In genomic region chr3:124559650-124560405, GRCh38 we compare ENCODE assay signal across 8 cellular contexts.
DNase-seq lines count a peak whose midpoint lies in the region; ATAC-seq and TF ChIP-seq lines count a peak whose summit lies in the region.

No MANE protein-coding gene starts in this region.

- ATAC-seq in HG03571 (IDR thresholded peaks at IDR 0.05; ENCODE audit: unreplicated experiment) (peak; percentile 55), HG03457 (IDR thresholded peaks at IDR 0.05; ENCODE audit: unreplicated experiment) (no peak)

- no peak overlapping the region for H3K4me3 Mint-ChIP-seq in Calu3 (ENCODE audit: low read depth, unreplicated experiment)
- no peak overlapping the region for H3K4me3 Mint-ChIP-seq in activated CD4-positive, alpha-beta memory T cell treated with anti-CD3 and anti-CD28 coated beads, Interleukin-2, amount 10 ng/mL, durations not matched to agents 7 days and 5 days

- no peaks in the 10 kb centered on the region for H3K4me1 ChIP-seq in effector memory CD4-positive, alpha-beta T cell (ENCODE audit: control insufficient read depth, insufficient read depth, low read length, poor library complexity, severe bottlenecking)
- peaks cover 10% of the 10 kb centered on the region for H3K4me1 ChIP-seq in mesendoderm (ENCODE audit: control insufficient read depth, low read depth, low read length)

- no peak overlapping the region for H4K5ac ChIP-seq in mesendoderm (ENCODE audit: low read length)

- H2BK15ac ChIP-seq in mesendoderm (replicated peaks; ENCODE audit: low read depth) = no peak overlapping the region

- no peak overlapping the region for H4K8ac ChIP-seq in mesendoderm (ENCODE audit: low read depth, low read length)

- H3K4ac ChIP-seq in mesendoderm (ENCODE audit: low read depth, low read length) = peak overlapping the region; percentile 56

- TF ChIP-seq CTCF in Calu3 (IDR thresholded peaks at IDR 0.05; ENCODE audit: unreplicated experiment) = peak; percentile 69

- no peak overlapping the region for H3K27ac Mint-ChIP-seq in Calu3 (ENCODE audit: unreplicated experiment)
- no peak overlapping the region for H3K27ac Mint-ChIP-seq in activated CD4-positive, alpha-beta memory T cell treated with anti-CD3 and anti-CD28 coated beads, Interleukin-2, amount 10 ng/mL, durations not matched to agents 7 days and 5 days

- no peak overlapping the region for H3K18ac ChIP-seq in mesendoderm (ENCODE audit: low read length)

- H3K4me3 ChIP-seq in effector memory CD4-positive, alpha-beta T cell (ENCODE audit: insufficient read depth, low read depth, low read length, poor library complexity, severe bottlenecking) = no peak overlapping the region
- H3K4me3 ChIP-seq in mesendoderm (ENCODE audit: low read length) = no peak overlapping the region

- no TSS peak for BruUV-seq in Calu3 (replicated peaks; lab: Mats Ljungman, UMichigan)

- H3K9me3 ChIP-seq in effector memory CD4-positive, alpha-beta T cell (ENCODE audit: control insufficient read depth, low read length) = no peaks in the 10 kb centered on the region

- POLR2A ChIA-PET in activated CD4-positive, alpha-beta memory T cell treated with anti-CD3 and anti-CD28 coated beads, Interleukin-2, amount 10 ng/mL, durations not matched to agents 7 days and 5 days (lab: Charles Lee) = no interaction called here

- intact Hi-C loops in Calu3 (cut with micrococcal nuclease; ENCODE audit: unreplicated experiment) = loop anchor here (1.0 to 10.0 kb wide), 2 partner anchors 67 to 545 kb away; no protein-coding TSS in a partner anchor

- no peaks in the 10 kb centered on the region for H3K79me2 ChIP-seq in mesendoderm (ENCODE audit: control insufficient read depth, insufficient read depth, low read length)

- H3K27me3 ChIP-seq in effector memory CD4-positive, alpha-beta T cell (replicated peaks; ENCODE audit: control insufficient read depth, insufficient read depth, low read length, poor library complexity, severe bottlenecking) = no peaks in the 10 kb centered on the region
- no peaks in the 10 kb centered on the region for H3K27me3 ChIP-seq in mesendoderm (ENCODE audit: insufficient read depth, low read length, poor library complexity)

- peak; percentile 74 for DNase-seq in Calu3
- DNase-seq in NCI-H748 treated with DMSO at 0.1 percent for 48 hours (lab: John Stamatoyannopoulos, UW) = peak; percentile 14
- peak; percentile 60 for DNase-seq in activated CD4-positive, alpha-beta memory T cell treated with anti-CD3 and anti-CD28 coated beads, Interleukin-2, amount 10 ng/mL, durations not matched to agents 7 days and 5 days
- DNase-seq in effector memory CD4-positive, alpha-beta T cell = peak in 2 of 3 donors; percentile 11 to 30
- peak; percentile 89 for DNase-seq in mesendoderm
- peak; percentile 8 for DNase-seq in stimulated activated CD8-positive, alpha-beta memory T cell treated with anti-CD3 and anti-CD28 coated beads, Interleukin-15, amount 100 ng/mL, for 24 hours (ENCODE audit: low read depth)

- peak overlapping the region; percentile 54 for H3K56ac ChIP-seq in mesendoderm (ENCODE audit: low read length)

- H3K4me1 Mint-ChIP-seq in Calu3 (ENCODE audit: low read depth, unreplicated experiment) = peaks cover 23% of the 10 kb centered on the region
- no peaks in the 10 kb centered on the region for H3K4me1 Mint-ChIP-seq in activated CD4-positive, alpha-beta memory T cell treated with anti-CD3 and anti-CD28 coated beads, Interleukin-2, amount 10 ng/mL, durations not matched to agents 7 days and 5 days

- no peak overlapping the region for H3K9ac ChIP-seq in mesendoderm (ENCODE audit: low read length)

- H3K23ac ChIP-seq in mesendoderm (ENCODE audit: low read length) = no peak overlapping the region

- no peak overlapping the region for H3K4me2 ChIP-seq in mesendoderm (ENCODE audit: low read length)

- whole genome bisulfite sequencing in mesendoderm (ENCODE audit: extremely low coverage, insufficient coverage, low lambda C conversion rate) = no CpG with 5 or more reads among the region's 8 CpGs

- no peak overlapping the region for H3K27ac ChIP-seq in effector memory CD4-positive, alpha-beta T cell (ENCODE audit: insufficient read depth, low read length, poor library complexity, severe bottlenecking)
- peak overlapping the region; percentile 36 for H3K27ac ChIP-seq in mesendoderm (ENCODE audit: low read depth, low read length)

- peaks cover 73% of the 10 kb centered on the region for H3K27me3 Mint-ChIP-seq in Calu3 (ENCODE audit: unreplicated experiment)
- peaks cover 50% of the 10 kb centered on the region for H3K27me3 Mint-ChIP-seq in activated CD4-positive, alpha-beta memory T cell treated with anti-CD3 and anti-CD28 coated beads, Interleukin-2, amount 10 ng/mL, durations not matched to agents 7 days and 5 days

- H3K36me3 ChIP-seq in effector memory CD4-positive, alpha-beta T cell (ENCODE audit: control insufficient read depth, insufficient read depth, low read length) = no peaks in the 10 kb centered on the region
- no peaks in the 10 kb centered on the region for H3K36me3 ChIP-seq in mesendoderm (ENCODE audit: control insufficient read depth, insufficient read depth, low read length)

- CTCF ChIA-PET in Calu3 (lab: Charles Lee) = interaction anchor here (0.6 to 1.7 kb wide), 4 partner anchors 10 to 208 kb away, joined by 3 to 7 read pairs (median 6); no protein-coding TSS in a partner anchor
- CTCF ChIA-PET in activated CD4-positive, alpha-beta memory T cell treated with anti-CD3 and anti-CD28 coated beads, Interleukin-2, amount 10 ng/mL, durations not matched to agents 7 days and 5 days (lab: Charles Lee) = interaction anchor here (0.6 to 7.4 kb wide), 15 partner anchors 9 to 208 kb away, joined by 3 to 96 read pairs (median 4); no protein-coding TSS in a partner anchor

- H2AK5ac ChIP-seq in mesendoderm (ENCODE audit: low read length) = no peak overlapping the region

- no peak overlapping the region for H2BK5ac ChIP-seq in mesendoderm (ENCODE audit: low read length)

- no peaks in the 10 kb centered on the region for H3K79me1 ChIP-seq in mesendoderm (ENCODE audit: low read length)

- no peaks in the 10 kb centered on the region for H3K9me3 Mint-ChIP-seq in Calu3 (ENCODE audit: low read depth, unreplicated experiment)
- H3K9me3 Mint-ChIP-seq in activated CD4-positive, alpha-beta memory T cell treated with anti-CD3 and anti-CD28 coated beads, Interleukin-2, amount 10 ng/mL, durations not matched to agents 7 days and 5 days = no peaks in the 10 kb centered on the region

- peaks cover 4% of the 10 kb centered on the region for H3K36me3 Mint-ChIP-seq in Calu3 (ENCODE audit: insufficient read depth, unreplicated experiment)
- H3K36me3 Mint-ChIP-seq in activated CD4-positive, alpha-beta memory T cell treated with anti-CD3 and anti-CD28 coated beads, Interleukin-2, amount 10 ng/mL, durations not matched to agents 7 days and 5 days (ENCODE audit: low read depth) = no peaks in the 10 kb centered on the region

- H2BK120ac ChIP-seq in mesendoderm (ENCODE audit: low read depth, low read length) = no peak overlapping the region

Comparison
In these comparisons a context has a peak if more than half of its experiments do, and no peak if none do; other contexts are left out.
1. DNase-seq: peak in every context shown above with its lines; median percentile 89 in mesendoderm; 74 in Calu3; 60 in activated CD4-positive, alpha-beta memory T cell treated with anti-CD3 and anti-CD28 coated beads, Interleukin-2, amount 10 ng/mL, durations not matched to agents 7 days and 5 days; 20 in effector memory CD4-positive, alpha-beta T cell; 14 in NCI-H748 treated with DMSO at 0.1 percent for 48 hours; 8 in stimulated activated CD8-positive, alpha-beta memory T cell treated with anti-CD3 and anti-CD28 coated beads, Interleukin-15, amount 100 ng/mL, for 24 hours.